15 cellular contexts compared by ENCODE assay signal in genomic region chr19:27672309-27673047, GRCh38.
"Had no signal": no experiment of that assay in that cellular context is flagged by ENCODE, and none has a peak within 500 bp of the region (broad histone marks: within the 10 kb centered on the region; RNA-seq: fewer than 3 reads in every experiment).

No MANE protein-coding gene starts in this region.

- H3K4me1 Mint-ChIP-seq: activated CD4-positive, alpha-beta T cell treated with anti-CD3 and anti-CD28 coated beads for 36 hours; nephron; stimulated activated naive CD8-positive, alpha-beta T cell treated with anti-CD3 and anti-CD28 coated beads, Interleukin-15, amount 100 ng/mL, for 72 hours had no signal

- H3K36me3 ChIP-seq: cardiac muscle cell, WERI-Rb-1 had no signal

- H3K4me3 Mint-ChIP-seq: activated CD4-positive, alpha-beta T cell treated with anti-CD3 and anti-CD28 coated beads for 36 hours; activated CD8-positive, alpha-beta T cell treated with anti-CD3 and anti-CD28 coated beads, Interleukin-2, amount 10 ng/mL, durations not matched to agents 7 days and 5 days; nephron; stimulated activated naive CD8-positive, alpha-beta T cell treated with anti-CD3 and anti-CD28 coated beads, Interleukin-15, amount 100 ng/mL, for 72 hours had no signal

- H3K27me3 Mint-ChIP-seq: activated CD4-positive, alpha-beta T cell treated with anti-CD3 and anti-CD28 coated beads for 36 hours; stimulated activated naive CD8-positive, alpha-beta T cell treated with anti-CD3 and anti-CD28 coated beads, Interleukin-15, amount 100 ng/mL, for 72 hours had no signal

- H3K27ac ChIP-seq: cardiac muscle cell, epithelial cell of prostate, WERI-Rb-1 had no signal

- H3K27ac Mint-ChIP-seq: activated CD4-positive, alpha-beta T cell treated with anti-CD3 and anti-CD28 coated beads for 36 hours; activated CD8-positive, alpha-beta T cell treated with anti-CD3 and anti-CD28 coated beads, Interleukin-2, amount 10 ng/mL, durations not matched to agents 7 days and 5 days; nephron; stimulated activated naive CD8-positive, alpha-beta T cell treated with anti-CD3 and anti-CD28 coated beads, Interleukin-15, amount 100 ng/mL, for 72 hours had no signal

- DNase-seq: activated CD4-positive, alpha-beta T cell treated with anti-CD3 and anti-CD28 coated beads for 36 hours; activated CD8-positive, alpha-beta T cell treated with anti-CD3 and anti-CD28 coated beads, Interleukin-2, amount 10 ng/mL, durations not matched to agents 7 days and 5 days; activated naive CD4-positive, alpha-beta T cell treated with Interleukin-2 at 50 U/mL for 16 hours; cortex of kidney; effector memory CD4-positive, alpha-beta T cell; hypothalamus; kidney glomerular epithelial cell; mucosa of descending colon; stimulated activated CD4-positive, alpha-beta T cell treated with anti-CD3 and anti-CD28 coated beads, Interleukin-4, amount 100 ng/mL, for 4 hours; stimulated activated naive CD8-positive, alpha-beta T cell treated with anti-CD3 and anti-CD28 coated beads, Interleukin-15, amount 100 ng/mL, for 72 hours; T-helper 1 cell; WERI-Rb-1 had no signal

- ATAC-seq: activated CD4-positive, alpha-beta T cell treated with anti-CD3 and anti-CD28 coated beads for 36 hours; activated CD8-positive, alpha-beta T cell treated with anti-CD3 and anti-CD28 coated beads, Interleukin-2, amount 10 ng/mL, durations not matched to agents 7 days and 5 days; mucosa of descending colon; stimulated activated naive CD8-positive, alpha-beta T cell treated with anti-CD3 and anti-CD28 coated beads, Interleukin-15, amount 100 ng/mL, for 72 hours had no signal

- H3K4me3 ChIP-seq: cardiac muscle cell, mucosa of descending colon had no signal

- H3K27me3 ChIP-seq: cardiac muscle cell had no signal
